11 cellular contexts compared by ENCODE assay signal in the genomic region with DNA sequence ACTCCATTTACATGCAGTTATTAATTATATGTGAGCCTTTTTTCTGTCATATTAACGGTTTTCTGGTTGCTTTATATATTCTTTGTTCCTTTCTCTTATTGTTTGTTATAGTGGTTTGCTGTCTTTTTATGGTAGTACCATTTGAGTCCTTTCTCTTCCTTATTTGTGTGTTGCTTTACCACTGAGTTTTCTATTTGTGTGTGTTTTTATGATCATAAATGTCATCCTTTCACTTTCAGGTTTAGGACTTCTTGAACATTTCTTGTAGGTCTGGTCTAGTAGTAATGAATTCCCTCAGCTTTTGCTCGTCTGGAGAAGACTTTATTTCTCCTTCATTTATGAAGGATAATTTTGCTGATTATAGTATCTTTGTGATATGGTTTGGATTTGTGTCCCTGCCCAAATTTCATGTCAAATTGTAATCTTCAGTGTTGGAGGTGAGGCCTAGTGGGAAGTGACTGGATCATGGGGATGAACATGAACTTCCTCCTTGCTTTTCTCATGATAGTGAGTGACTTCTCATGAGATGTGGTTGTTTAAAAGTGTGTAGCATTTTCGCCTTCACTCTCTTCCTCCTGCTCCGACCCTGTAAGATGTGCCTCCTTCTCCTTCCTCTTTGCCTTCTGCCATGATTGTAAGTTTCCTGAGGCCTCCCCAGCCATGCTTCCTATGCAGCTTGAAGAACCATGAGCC. TPM values are rescaled to one million over a fixed set of nuclear protein-coding genes. Genes with fewer than 3 reads are reported as not detected.
DNase-seq lines count a peak whose midpoint lies in the region; ATAC-seq and TF ChIP-seq lines count a peak whose summit lies in the region.
"Had no signal": no experiment of that assay in that cellular context is flagged by ENCODE, and none has a peak within 500 bp of the region (broad histone marks: within the 10 kb centered on the region; RNA-seq: fewer than 3 reads in every experiment).

No MANE protein-coding gene starts in this region.

- H3K27me3 Mint-ChIP-seq in activated T-cell treated with anti-CD3 and anti-CD28 coated beads, Interleukin-2, amount 50 U/mL, for 24 hours, result no peaks in the 10 kb centered on the region

- no peak for TF ChIP-seq CTCF in mucosa of descending colon (IDR thresholded peaks at IDR 0.05)

- no peak overlapping the region for H3K4me3 Mint-ChIP-seq in activated T-cell treated with anti-CD3 and anti-CD28 coated beads, Interleukin-2, amount 50 U/mL, for 24 hours

- ATAC-seq in GM21529 (IDR thresholded peaks at IDR 0.05; ENCODE audit: unreplicated experiment) (peak; percentile 89), HG03342 (IDR thresholded peaks at IDR 0.05; ENCODE audit: unreplicated experiment) (peak; percentile 80), mucosa of descending colon (peak; percentile 79)

- H3K36me3 Mint-ChIP-seq in activated T-cell treated with anti-CD3 and anti-CD28 coated beads, Interleukin-2, amount 50 U/mL, for 24 hours (ENCODE audit: low read depth), result peaks cover 89% of the 10 kb centered on the region

- no peaks in the 10 kb centered on the region for H3K9me3 ChIP-seq in mucosa of descending colon

- no peak overlapping the region for H3K4me3 ChIP-seq in mucosa of descending colon

- peaks cover 23% of the 10 kb centered on the region for H3K9me3 Mint-ChIP-seq in activated T-cell treated with anti-CD3 and anti-CD28 coated beads, Interleukin-2, amount 50 U/mL, for 24 hours

- H3K36me3 ChIP-seq in mucosa of descending colon (ENCODE audit: low read depth), result no peaks in the 10 kb centered on the region

- peaks cover 9% of the 10 kb centered on the region for H3K4me1 ChIP-seq in mucosa of descending colon (ENCODE audit: low read depth)

- H3K27ac Mint-ChIP-seq in activated T-cell treated with anti-CD3 and anti-CD28 coated beads, Interleukin-2, amount 50 U/mL, for 24 hours, result peak overlapping the region; percentile 45

- H3K4me1 Mint-ChIP-seq in activated T-cell treated with anti-CD3 and anti-CD28 coated beads, Interleukin-2, amount 50 U/mL, for 24 hours (ENCODE audit: low read depth), result peaks cover 65% of the 10 kb centered on the region

- DNase-seq in activated T-cell treated with anti-CD3 and anti-CD28 coated beads, Interleukin-2, amount 50 U/mL, for 24 hours, result no peak
- DNase-seq in activated T-cell treated with anti-CD3 and anti-CD28 coated beads for 4 hours (no peak), mucosa of descending colon (no peak), foreskin melanocyte (no peak), SHP77 (lab: John Stamatoyannopoulos, UW) (no peak), kidney glomerular epithelial cell (lab: John Stamatoyannopoulos, UW) (no peak)
- DNase-seq: caudate nucleus, NCI-H1694 treated with DMSO at 0.1 percent for 48 hours, Right ventricle myocardium superior had no signal

- intact Hi-C loops in mucosa of descending colon (cut with DNase I, micrococcal nuclease), result loop anchor here in 1 of 2 donors (10.0 kb wide), 1 partner anchor 106 kb away; no protein-coding TSS in a partner anchor

RNA-seq across cellular contexts. Expression of a gene that starts 11.5 kb away (rescaled TPM):
- 10 to 100 TPM; 75.1 to 89.6 (median 77.2) TPM for total RNA-seq in mucosa of descending colon
